11 cellular contexts compared by ENCODE assay signal in the genomic region with DNA sequence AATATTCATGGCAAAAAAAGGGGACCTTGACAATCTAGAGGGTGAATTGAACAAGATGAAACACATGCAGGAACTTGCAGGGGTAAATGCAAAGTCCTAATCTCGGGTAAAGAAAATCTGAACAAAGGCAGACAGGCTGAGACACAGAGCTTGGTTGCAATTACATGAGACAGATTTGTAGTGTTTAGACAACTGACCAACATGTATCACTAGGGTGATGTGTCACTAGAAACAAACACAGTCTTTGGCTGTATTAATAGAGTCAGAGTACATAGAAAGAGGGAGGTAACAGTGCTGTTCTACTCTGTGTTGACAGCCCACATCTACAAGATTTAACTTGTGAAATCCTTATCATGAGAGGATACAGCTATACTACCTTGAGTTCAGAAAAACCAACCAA.
"Had no signal": no experiment of that assay in that cellular context is flagged by ENCODE, and none has a peak within 500 bp of the region (broad histone marks: within the 10 kb centered on the region; RNA-seq: fewer than 3 reads in every experiment).

No MANE protein-coding gene starts in this region.

- H3K4me3 ChIP-seq: GM23248, GM23338, HAP-1 had no signal

- H3K4me3 Mint-ChIP-seq: GM23338, H9, HFFc6 had no signal

- H3K27ac ChIP-seq: GM23248 had no signal

- ATAC-seq: GM23338, HCT116 had no signal

- H3K4me1 Mint-ChIP-seq: GM23338, H9 had no signal

- DNase-seq: GM23248, GOT3, H7, H9, HCEC 1CT, HFFc6 had no signal

- FAIRE-seq: H1, H54 had no signal

- H3K27ac Mint-ChIP-seq: GM23338, H9, HFFc6 had no signal

- H3K9me3 Mint-ChIP-seq: GM23338, H9 had no signal

- H3K36me3 ChIP-seq: HAP-1 had no signal
